11 cellular contexts compared by ENCODE assay signal in genomic region chr15:31360158-31360561, GRCh38. TPM values are rescaled to one million over a fixed set of nuclear protein-coding genes. Genes with fewer than 3 reads are reported as not detected.
DNase-seq lines count a peak whose midpoint lies in the region; ATAC-seq and TF ChIP-seq lines count a peak whose summit lies in the region.
"Had no signal": no experiment of that assay in that cellular context is flagged by ENCODE, and none has a peak within 500 bp of the region (broad histone marks: within the 10 kb centered on the region; RNA-seq: fewer than 3 reads in every experiment).

No MANE protein-coding gene starts in this region.

- no peaks in the 10 kb centered on the region for H3K79me2 ChIP-seq in PC-9 (ENCODE audit: low read depth)

- DNase-seq in DMS53 (lab: John Stamatoyannopoulos, UW) (peak; percentile 27), DMS53 treated with DMSO at 0.1 percent for 48 hours (lab: John Stamatoyannopoulos, UW; ENCODE audit: unreplicated experiment) (no peak), NCI-H69 (lab: John Stamatoyannopoulos, UW) (peak; percentile 63), PC-9 (no peak), NCI-H1694 (lab: John Stamatoyannopoulos, UW) (no peak)
- DNase-seq: stimulated activated CD4-positive, alpha-beta T cell treated with anti-CD3 and anti-CD28 coated beads, Interleukin-4, amount 100 ng/mL, for 1 hour had no signal

- H3F3A ChIP-seq in PC-9 (ENCODE audit: insufficient read depth, low read depth): no peaks in the 10 kb centered on the region

- no peak overlapping the region for H2AFZ ChIP-seq in PC-9

- H3K27me3 ChIP-seq in duodenal mucosa (ENCODE audit: control insufficient read depth in 1 of 2, insufficient read depth in 2 of 2, low read length in 2 of 2): no peaks in the 10 kb centered on the region
- peaks cover 61% of the 10 kb centered on the region for H3K27me3 ChIP-seq in PC-9 (ENCODE audit: insufficient read depth, low read depth)

- intact Hi-C loops in PC-9 (cut with micrococcal nuclease; ENCODE audit: unreplicated experiment): no loop called here

- peaks cover 92 to 98% of the 10 kb centered on the region in 2 donors for H3K4me1 ChIP-seq in duodenal mucosa (ENCODE audit: control insufficient read depth in 1 of 2, insufficient read depth in 2 of 2, low read length in 2 of 2)
- H3K4me1 ChIP-seq in PC-9 (replicated peaks; ENCODE audit: insufficient read depth): no peaks in the 10 kb centered on the region

- POLR2A ChIA-PET in PC-9 (lab: Charles Lee; ENCODE audit: unreplicated experiment): no interaction called here

- no peaks in the 10 kb centered on the region for H3K9me2 ChIP-seq in PC-9 (ENCODE audit: insufficient read depth)

- no peaks in the 10 kb centered on the region for H4K20me1 ChIP-seq in PC-9 (ENCODE audit: insufficient read depth)

- peak overlapping the region; percentile 54 to 76 for H3K9ac ChIP-seq in duodenal mucosa (ENCODE audit: low read depth in 1 of 2, low read length in 2 of 2)

- no peak overlapping the region for H3K4me2 ChIP-seq in PC-9

- H3K36me3 ChIP-seq in duodenal mucosa (ENCODE audit: control insufficient read depth in 1 of 2, insufficient read depth in 2 of 2, low read length in 2 of 2) (peaks cover 0 to 11% of the 10 kb centered on the region in 2 donors), PC-9 (ENCODE audit: low read depth) (no peaks in the 10 kb centered on the region)

- H3K27ac ChIP-seq in duodenal mucosa (ENCODE audit: low read depth, low read length): peak overlapping the region; percentile 58
- H3K27ac ChIP-seq in skin epidermis: peak overlapping the region in 20 of 21 experiments; percentile 22 to 99 (median 82)
- no peak overlapping the region for H3K27ac ChIP-seq in PC-9
- H3K27ac ChIP-seq: 22Rv1 had no signal

- no TSS peak for BruUV-seq in PC-9 (replicated peaks; lab: Mats Ljungman, UMichigan)

- no peak for TF ChIP-seq CTCF in PC-9 (conservative IDR thresholded peaks at IDR 0.05)

- ATAC-seq in HG03460 (IDR thresholded peaks at IDR 0.05; ENCODE audit: unreplicated experiment): no peak
- ATAC-seq: SK-N-SH treated with all-trans-retinoic acid at 6 μM for 48 hours had no signal

- CTCF ChIA-PET in PC-9 (lab: Charles Lee): interaction anchor here (0.6 kb wide), 1 partner anchor 160 kb away, joined by 3 read pairs; no protein-coding TSS in a partner anchor

- H3K4me3 ChIP-seq in duodenal mucosa (ENCODE audit: low read depth in 1 of 2, low read length in 2 of 2): peak overlapping the region; percentile 1 to 41
- H3K4me3 ChIP-seq in skin epidermis: no peak overlapping the region
- no peak overlapping the region for H3K4me3 ChIP-seq in PC-9

- H3K9me3 ChIP-seq in duodenal mucosa (ENCODE audit: control insufficient read depth in 1 of 2, low read length in 2 of 2) (no peaks in the 10 kb centered on the region), PC-9 (ENCODE audit: insufficient read depth, low read depth) (no peaks in the 10 kb centered on the region)

RNA-seq across cellular contexts. Expression of gene KLF13, which starts 33.5 kb away (rescaled TPM):
- 2.5 and 3.4 TPM in 2 replicates for total RNA-seq in PC-9 (2021)

Comparison
In these comparisons a context has a peak if more than half of its experiments do, and no peak if none do; other contexts are left out.
1. DNase-seq: peak in DMS53 (single experiment) and NCI-H69 (single experiment); none in DMS53 treated with DMSO at 0.1 percent for 48 hours (single experiment), PC-9 (0 of 2) and NCI-H1694 (single experiment).
2. H3K4me3 ChIP-seq: peak in duodenal mucosa (2 of 2); none in skin epidermis (0 of 7) and PC-9 (single experiment).